8 cellular contexts compared by ENCODE assay signal in genomic region chr6:42961020-42961470, GRCh38. TPM values are rescaled to one million over a fixed set of nuclear protein-coding genes. Genes with fewer than 3 reads are reported as not detected.
A peak's percentile ranks its signal among the peaks of the same experiment; 100 is the strongest.
DNase-seq lines count a peak whose midpoint lies in the region; ATAC-seq, FAIRE-seq and TF ChIP-seq lines count a peak whose summit lies in the region.

No MANE protein-coding gene starts in this region.

- peaks cover 10% of the 10 kb centered on the region for H3K4me1 Mint-ChIP-seq in activated T-cell treated with anti-CD3 and anti-CD28 coated beads, Interleukin-2, amount 50 U/mL, for 72 hours (ENCODE audit: low read depth)

- no peak for TF ChIP-seq POLR2A in transverse colon (IDR thresholded peaks at IDR 0.05)

- H3K9me3 Mint-ChIP-seq in activated T-cell treated with anti-CD3 and anti-CD28 coated beads, Interleukin-2, amount 50 U/mL, for 72 hours = no peaks in the 10 kb centered on the region

- 44% methylated on average over 13 to 15 of the region's 15 CpGs for WGBS in mesodermal cell (ENCODE audit: insufficient coverage in 2 of 2), 2 experiments
- WGBS in transverse colon (ENCODE audit: low coverage in 1 of 2), 2 donors = 33 to 48% methylated on average over 7 to 11 of the region's 15 CpGs
- WGBS in small intestine, 3 donors = 9 to 28% (median 21%) methylated on average over 15 of the region's 15 CpGs

- no peak for FAIRE-seq in small intestine (lab: Jason Lieb, UNC)

- H3K27me3 Mint-ChIP-seq in activated T-cell treated with anti-CD3 and anti-CD28 coated beads, Interleukin-2, amount 50 U/mL, for 72 hours (ENCODE audit: low read depth) = peaks cover 8% of the 10 kb centered on the region

- in situ Hi-C loops in transverse colon (cut with MboI; ENCODE audit: low pct_ligation_motif_present in 1 of 4, low pct_unique_long_range_greater_than_20kb in 1 of 4, low sequenced_read_pairs in 3 of 4) = no loop called here

- H3K27ac Mint-ChIP-seq in activated T-cell treated with anti-CD3 and anti-CD28 coated beads, Interleukin-2, amount 50 U/mL, for 72 hours = no peak overlapping the region

- no peak for TF ChIP-seq EP300 in transverse colon (IDR thresholded peaks at IDR 0.05; ENCODE audit: low read depth)

- no peak overlapping the region for H3K27ac ChIP-seq in mesodermal cell (ENCODE audit: low read depth, low read length, severe bottlenecking)
- H3K27ac ChIP-seq in transverse colon = no peak overlapping the region
- H3K27ac ChIP-seq in small intestine (ENCODE audit: low read depth in 1 of 2, low read length in 1 of 2) = no peak overlapping the region

- peak overlapping the region; percentile 88 to 93 for H3K4me3 Mint-ChIP-seq in activated T-cell treated with anti-CD3 and anti-CD28 coated beads, Interleukin-2, amount 50 U/mL, for 72 hours

- H3K36me3 Mint-ChIP-seq in activated T-cell treated with anti-CD3 and anti-CD28 coated beads, Interleukin-2, amount 50 U/mL, for 72 hours (ENCODE audit: insufficient read depth in 2 of 2) = peaks cover 0 to 2% of the 10 kb centered on the region in 2 donors

- ATAC-seq in activated T-cell treated with anti-CD3 and anti-CD28 coated beads, Interleukin-2, amount 50 U/mL, for 72 hours (replicated peaks in 1 of 2) = no peak
- no peak for ATAC-seq in activated CD4-positive, CD25-positive, alpha-beta regulatory T cell treated with anti-CD3 and anti-CD28 coated beads, Interleukin-2, amount 50 U/mL, for 24 hours
- ATAC-seq in GM19023 (IDR thresholded peaks at IDR 0.05; ENCODE audit: unreplicated experiment) = no peak

- peaks cover 8% of the 10 kb centered on the region for H3K4me1 ChIP-seq in mesodermal cell (ENCODE audit: control insufficient read depth, insufficient read depth, low read length, poor library complexity, severe bottlenecking)
- H3K4me1 ChIP-seq in transverse colon = peaks cover 8 to 17% (median 13%) of the 10 kb centered on the region in 4 donors
- H3K4me1 ChIP-seq in small intestine (ENCODE audit: control insufficient read depth in 2 of 2, insufficient read depth in 1 of 2, low read depth in 1 of 2, low read length in 1 of 2) = no peaks in the 10 kb centered on the region

- no peak for TF ChIP-seq CTCF in transverse colon (IDR thresholded peaks at IDR 0.05)

- intact Hi-C loops in transverse colon (cut with DNase I; ENCODE audit: low total_unique reads) = no loop called here

- H3K9me3 ChIP-seq in mesodermal cell (ENCODE audit: control insufficient read depth, low read length) (no peaks in the 10 kb centered on the region), transverse colon (no peaks in the 10 kb centered on the region), small intestine (ENCODE audit: control insufficient read depth, low read depth) (no peaks in the 10 kb centered on the region)

- peak overlapping the region; percentile 37 for H3K4me3 ChIP-seq in mesodermal cell (ENCODE audit: extremely low read depth, insufficient read depth, low read length, poor library complexity, severe bottlenecking)
- peak overlapping the region; percentile 26 to 46 (median 36) for H3K4me3 ChIP-seq in transverse colon
- H3K4me3 ChIP-seq in small intestine (ENCODE audit: low read depth in 1 of 2, low read length in 2 of 2) = peak overlapping the region in 1 of 2 donors; percentile 43

- H3K27me3 ChIP-seq in transverse colon (no peaks in the 10 kb centered on the region), small intestine (ENCODE audit: control insufficient read depth in 2 of 2, insufficient read depth in 2 of 2, low read length in 2 of 2) (no peaks in the 10 kb centered on the region)

- no peak for DNase-seq in activated T-cell treated with anti-CD3 and anti-CD28 coated beads, Interleukin-2, amount 50 U/mL, for 72 hours
- DNase-seq in activated T-cell treated with anti-CD3 and anti-CD28 coated beads for 4 hours (no peak), cerebellum (ENCODE audit: low spot score) (peak; percentile 21), transverse colon (no peak), small intestine (no peak)

- H3K36me3 ChIP-seq in mesodermal cell (ENCODE audit: control insufficient read depth, insufficient read depth, low read length) = peaks cover 3% of the 10 kb centered on the region
- peaks cover 0 to 14% (median 5%) of the 10 kb centered on the region in 4 donors for H3K36me3 ChIP-seq in transverse colon
- H3K36me3 ChIP-seq in small intestine (ENCODE audit: control insufficient read depth in 2 of 2, insufficient read depth in 2 of 2, low read length in 2 of 2) = peaks cover 5 to 7% of the 10 kb centered on the region in 2 donors

RNA-seq across cellular contexts. Expression of gene GNMT, which starts 0.5 kb away (rescaled TPM):
- total RNA-seq in activated T-cell treated with anti-CD3 and anti-CD28 coated beads, Interleukin-2, amount 50 U/mL, for 72 hours = under 1 TPM; 0.69 to 0.70 TPM
- total RNA-seq in cerebellum (0.36 TPM), transverse colon (under 1 TPM in 1 of 4 donors, not detected in 3; 0.68 TPM)
- 1.8 TPM for polyA plus RNA-seq in mesodermal cell (2013, experiment 1 of 2)
- 1.5 TPM for polyA plus RNA-seq in mesodermal cell (2013, experiment 2 of 2)
- under 1 TPM in 1 of 3 donors, not detected in 2; 0.34 TPM for polyA plus RNA-seq in small intestine

RNA-seq across cellular contexts. Expression of gene PEX6, which starts 17.9 kb away (rescaled TPM):
- total RNA-seq in activated T-cell treated with anti-CD3 and anti-CD28 coated beads, Interleukin-2, amount 50 U/mL, for 72 hours = 10 to 100 TPM; 28.0 to 31.5 TPM
- total RNA-seq in cerebellum = 17.1 TPM
- polyA plus RNA-seq in mesodermal cell (2013, experiment 1 of 2) = 8.7 TPM
- polyA plus RNA-seq in mesodermal cell (2013, experiment 2 of 2) = 6.6 TPM
- 10 to 100 TPM; 17.2 to 50.0 (median 33.2) TPM for total RNA-seq in transverse colon
- 10 to 100 TPM; 17.8 to 51.4 (median 34.6) TPM for polyA plus RNA-seq in small intestine

RNA-seq across cellular contexts. Expression of gene PPP2R5D, which starts 23.3 kb away (rescaled TPM):
- total RNA-seq in activated T-cell treated with anti-CD3 and anti-CD28 coated beads, Interleukin-2, amount 50 U/mL, for 72 hours = 10 to 100 TPM; 51.3 to 60.5 TPM
- total RNA-seq in cerebellum = 30.2 TPM
- 74.9 TPM for polyA plus RNA-seq in mesodermal cell (2013, experiment 1 of 2)
- polyA plus RNA-seq in mesodermal cell (2013, experiment 2 of 2) = 73.0 TPM
- 10 to 100 TPM; 38.0 to 87.5 (median 52.9) TPM for total RNA-seq in transverse colon
- 10 to 100 TPM; 44.2 to 96.8 (median 46.7) TPM for polyA plus RNA-seq in small intestine

RNA-seq across cellular contexts. Expression of gene CNPY3, which starts 31.8 kb away (rescaled TPM):
- 10 to 100 TPM; 37.3 to 46.1 TPM for total RNA-seq in activated T-cell treated with anti-CD3 and anti-CD28 coated beads, Interleukin-2, amount 50 U/mL, for 72 hours
- total RNA-seq in cerebellum (18.9 TPM), transverse colon (10 to 100 TPM; 10.3 to 24.4 (median 21.0) TPM)
- 86.7 TPM for polyA plus RNA-seq in mesodermal cell (2013, experiment 1 of 2)
- 71.4 TPM for polyA plus RNA-seq in mesodermal cell (2013, experiment 2 of 2)
- 10 to 100 TPM in 2 of 3 donors, 1 to 10 TPM in 1; 8.7 to 36.1 (median 14.6) TPM for polyA plus RNA-seq in small intestine

RNA-seq across cellular contexts. Expression of gene PTCRA, which starts 45.2 kb away (rescaled TPM):
- total RNA-seq in activated T-cell treated with anti-CD3 and anti-CD28 coated beads, Interleukin-2, amount 50 U/mL, for 72 hours = not detected
- total RNA-seq in cerebellum (not detected), transverse colon (not detected)
- polyA plus RNA-seq in mesodermal cell (2013, experiment 1 of 2) = 0.55 TPM
- polyA plus RNA-seq in mesodermal cell (2013, experiment 2 of 2) = 0.91 TPM
- polyA plus RNA-seq in small intestine = not detected
